Comparison of ENCODE assay signal across 29 cellular contexts in the genomic region with DNA sequence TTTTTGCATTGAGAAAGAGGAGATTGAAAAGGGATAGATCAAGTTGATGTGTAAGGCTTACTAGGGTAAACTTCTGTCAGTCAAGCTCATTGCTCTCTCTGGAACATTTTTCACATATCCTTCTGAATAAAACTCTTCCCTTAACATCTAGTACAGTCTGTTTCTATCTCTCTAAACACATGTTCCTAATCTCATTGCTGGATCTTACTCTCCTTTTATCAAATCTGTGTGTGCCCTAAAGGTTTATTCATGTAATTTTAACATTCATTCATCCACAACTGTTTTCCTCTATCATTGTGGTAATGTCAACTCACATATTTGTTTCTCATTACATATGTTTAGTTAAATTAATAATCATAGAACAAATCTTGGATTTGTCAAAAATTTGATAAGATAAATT.
"Had no signal": no experiment of that assay in that cellular context is flagged by ENCODE, and none has a peak within 500 bp of the region (broad histone marks: within the 10 kb centered on the region; RNA-seq: fewer than 3 reads in every experiment).

No MANE protein-coding gene starts in this region.

- H3K36me3 ChIP-seq: colonic mucosa, esophagus muscularis mucosa, esophagus squamous epithelium, gastrocnemius medialis, gastroesophageal sphincter, heart left ventricle, heart right ventricle had no signal

- H3K4me1 ChIP-seq: colonic mucosa, esophagus muscularis mucosa, esophagus squamous epithelium, foreskin keratinocyte, gastroesophageal sphincter, heart left ventricle, heart right ventricle had no signal

- H3K4me3 ChIP-seq: colonic mucosa, coronary artery, dorsolateral prefrontal cortex, esophagus muscularis mucosa, esophagus squamous epithelium, gastrocnemius medialis, gastroesophageal sphincter, heart left ventricle, heart right ventricle, hepatocyte had no signal

- H3K79me2 ChIP-seq: hepatocyte had no signal

- H2AFZ ChIP-seq: hepatocyte had no signal

- FAIRE-seq: colon, endometrium, frontal cortex had no signal

- H3K27ac ChIP-seq: colonic mucosa, coronary artery, dorsolateral prefrontal cortex, epithelial cell of prostate, esophagus muscularis mucosa, esophagus squamous epithelium, foreskin keratinocyte, gastrocnemius medialis, gastroesophageal sphincter, heart left ventricle, heart right ventricle, hepatocyte had no signal

- H3K27me3 ChIP-seq: colonic mucosa, dorsolateral prefrontal cortex, esophagus muscularis mucosa, esophagus squamous epithelium, foreskin keratinocyte, gastrocnemius medialis, gastroesophageal sphincter, heart left ventricle, heart right ventricle, hepatocyte had no signal

- H3K4me2 ChIP-seq: hepatocyte had no signal

- DNase-seq: colonic mucosa; cortex of kidney; dermis blood vessel endothelial cell; dorsolateral prefrontal cortex; effector CD4-positive, alpha-beta T cell; effector CD8-positive, alpha-beta T cell; effector memory CD4-positive, alpha-beta T cell; effector memory CD8-positive, alpha-beta T cell; endodermal cell; erythroblast; esophagus squamous epithelium; foreskin fibroblast; foreskin keratinocyte; foreskin melanocyte; gastrocnemius medialis; glutamatergic neuron; head of caudate nucleus; heart left ventricle; heart right ventricle had no signal

- H3K9me3 ChIP-seq: colonic mucosa, esophagus muscularis mucosa, esophagus squamous epithelium, gastrocnemius medialis, gastroesophageal sphincter, heart left ventricle, heart right ventricle had no signal

- H3K4me1 Mint-ChIP-seq: endodermal cell had no signal

- H3K27ac Mint-ChIP-seq: dendritic cell treated with granulocyte-macrophage colony-stimulating factor and Interleukin-4, amounts not matched to agents 40 ng/mL and 50 ng/mL, for 4 days; effector memory CD8-positive, alpha-beta T cell; endodermal cell had no signal

- H3K4me3 Mint-ChIP-seq: dendritic cell treated with granulocyte-macrophage colony-stimulating factor and Interleukin-4, amounts not matched to agents 40 ng/mL and 50 ng/mL, for 4 days; effector memory CD8-positive, alpha-beta T cell; endodermal cell had no signal

- ATAC-seq: effector memory CD8-positive, alpha-beta T cell; esophagus mucosa; foreskin keratinocyte; gastrocnemius medialis; gastroesophageal sphincter; heart left ventricle; heart right ventricle had no signal

- H3K27me3 Mint-ChIP-seq: dendritic cell treated with granulocyte-macrophage colony-stimulating factor and Interleukin-4, amounts not matched to agents 40 ng/mL and 50 ng/mL, for 4 days; effector memory CD8-positive, alpha-beta T cell had no signal
